ENCODE assay signal across 1 cellular context in the genomic region with DNA sequence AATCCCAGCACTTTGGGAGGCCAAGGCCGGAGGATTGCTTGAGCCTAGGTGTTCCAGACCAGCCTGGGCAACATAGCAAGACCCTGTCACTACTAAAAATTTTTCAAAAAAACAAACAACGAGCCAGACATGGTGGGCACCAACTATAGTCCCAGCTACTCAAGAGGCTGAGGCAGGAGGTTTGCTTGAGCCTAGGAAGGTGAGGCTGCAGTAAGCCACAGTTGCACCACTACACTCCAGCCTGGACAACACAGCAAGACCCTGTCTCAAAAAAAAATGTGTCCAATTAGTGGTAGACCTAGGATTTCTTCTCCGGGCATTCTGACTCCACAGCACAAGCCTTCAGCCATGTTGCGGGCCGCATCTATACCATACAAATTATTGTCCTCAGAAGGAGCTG.
TF ChIP-seq lines count a peak whose summit lies in the region.

No MANE protein-coding gene starts in this region.

TF ChIP-seq in HepG2, 621 proteins besides CTCF, POLR2A, EP300 and RAD21:
- TF ChIP-seq FOXP4 (CRISPR knock-in tag; IDR thresholded peaks at IDR 0.05) (no peak), ZNF121 (CRISPR knock-in tag; IDR thresholded peaks at IDR 0.05) (peak; percentile 74), ZNF598 (CRISPR knock-in tag; IDR thresholded peaks at IDR 0.05; ENCODE audit: borderline replicate concordance) (no peak)
